Comparison of ENCODE assay signal across 14 cellular contexts in genomic region chr11:46275964-46276641, GRCh38. TPM values are rescaled to one million over a fixed set of nuclear protein-coding genes. Genes with fewer than 3 reads are reported as not detected.
DNase-seq lines count a peak whose midpoint lies in the region; ATAC-seq and TF ChIP-seq lines count a peak whose summit lies in the region.
"Had no signal": no experiment of that assay in that cellular context is flagged by ENCODE, and none has a peak within 500 bp of the region (broad histone marks: within the 10 kb centered on the region; RNA-seq: fewer than 3 reads in every experiment).

No MANE protein-coding gene starts in this region.

- TF ChIP-seq CTCF in WTC11 (IDR thresholded peaks at IDR 0.05): no peak
- no peak for TF ChIP-seq CTCF in lower lobe of right lung (IDR thresholded peaks at IDR 0.05)
- no peak for TF ChIP-seq CTCF in type B pancreatic cell (conservative IDR thresholded peaks at IDR 0.05)

- CTCF ChIA-PET in WTC11 (lab: Charles Lee): interaction anchor here (0.9 to 4.7 kb wide), 6 partner anchors 20 to 114 kb away, joined by 3 to 44 read pairs (median 20); no protein-coding TSS in a partner anchor

- peak overlapping the region; percentile 11 for H3K4me3 ChIP-seq in lower lobe of right lung

- H3K4me1 Mint-ChIP-seq in WTC11 (peaks cover 43% of the 10 kb centered on the region), type B pancreatic cell (ENCODE audit: unreplicated experiment) (peaks cover 44% of the 10 kb centered on the region)

- H3K4me1 ChIP-seq in lower lobe of right lung: peaks cover 84% of the 10 kb centered on the region

- POLR2A ChIA-PET in WTC11 (lab: Charles Lee): interaction anchor here (2.6 to 4.2 kb wide), 2 partner anchors 20 to 33 kb away, joined by 16 to 67 read pairs; no protein-coding TSS in a partner anchor

- H3K4me3 Mint-ChIP-seq in WTC11 (no peak overlapping the region), type B pancreatic cell (peak overlapping the region; percentile 80)
- H3K4me3 Mint-ChIP-seq: stimulated activated effector memory CD8-positive, alpha-beta T cell treated with anti-CD3 and anti-CD28 coated beads, Interleukin-12 subunit alpha, Interleukin-12 subunit beta, amount 100 ng/mL, for 72 hours had no signal

- H3K36me3 ChIP-seq in lower lobe of right lung: no peaks in the 10 kb centered on the region

- H3K27me3 ChIP-seq in lower lobe of right lung (ENCODE audit: low read depth): peaks cover 34% of the 10 kb centered on the region
- H3K27me3 ChIP-seq: brain microvascular endothelial cell had no signal

- ATAC-seq in WTC11 (no peak), lower lobe of right lung (peak; percentile 60 to 63)
- ATAC-seq: activated T-cell treated with anti-CD3 and anti-CD28 coated beads, Interleukin-2, amount 50 U/mL, for 72 hours; stimulated activated effector memory CD8-positive, alpha-beta T cell treated with anti-CD3 and anti-CD28 coated beads, Interleukin-12 subunit alpha, Interleukin-12 subunit beta, amount 100 ng/mL, for 72 hours; T-cell had no signal

- H3K9me3 Mint-ChIP-seq in WTC11 (no peaks in the 10 kb centered on the region), type B pancreatic cell (no peaks in the 10 kb centered on the region)
- H3K9me3 Mint-ChIP-seq: activated T-cell treated with anti-CD3 and anti-CD28 coated beads, Interleukin-2, amount 50 U/mL, for 72 hours; stimulated activated effector memory CD8-positive, alpha-beta T cell treated with anti-CD3 and anti-CD28 coated beads, Interleukin-12 subunit alpha, Interleukin-12 subunit beta, amount 100 ng/mL, for 72 hours; T-cell had no signal

- peak overlapping the region; percentile 81 for H3K27ac ChIP-seq in lower lobe of right lung
- H3K27ac ChIP-seq: brain microvascular endothelial cell had no signal

- no peak overlapping the region for H3K27ac Mint-ChIP-seq in WTC11
- peak overlapping the region; percentile 82 for H3K27ac Mint-ChIP-seq in type B pancreatic cell
- H3K27ac Mint-ChIP-seq: activated T-cell treated with anti-CD3 and anti-CD28 coated beads, Interleukin-2, amount 50 U/mL, for 72 hours; stimulated activated effector memory CD8-positive, alpha-beta T cell treated with anti-CD3 and anti-CD28 coated beads, Interleukin-12 subunit alpha, Interleukin-12 subunit beta, amount 100 ng/mL, for 72 hours; T-cell had no signal

- intact Hi-C loops in lower lobe of right lung (cut with DNase I): no loop called here

- DNase-seq in SIG-M5 treated with dmso at 0.1 percent for 504 hours (lab: John Stamatoyannopoulos, UW; ENCODE audit: unreplicated experiment) (peak; percentile 41), SIG-M5 (lab: John Stamatoyannopoulos, UW) (no peak), WTC11 (ENCODE audit: low spot score) (no peak), lower lobe of right lung (peak; percentile 73), type B pancreatic cell (ENCODE audit: extremely low spot score, unreplicated experiment) (no peak), SW 1271 (lab: John Stamatoyannopoulos, UW) (no peak), NCI-H1436 (lab: John Stamatoyannopoulos, UW) (no peak)
- no peak for DNase-seq in stimulated activated CD4-positive, alpha-beta T cell treated with anti-CD3 and anti-CD28 coated beads, Interleukin-4, amount 100 ng/mL, for 4 hours
- DNase-seq: activated CD4-positive, alpha-beta T cell treated with anti-CD3 and anti-CD28 coated beads for 4 hours; activated T-cell treated with anti-CD3 and anti-CD28 coated beads, Interleukin-2, amount 50 U/mL, for 72 hours; brain microvascular endothelial cell; T-cell had no signal

- H3K9me3 ChIP-seq in lower lobe of right lung: no peaks in the 10 kb centered on the region

- no peaks in the 10 kb centered on the region for H3K36me3 Mint-ChIP-seq in WTC11
- H3K36me3 Mint-ChIP-seq in type B pancreatic cell: no peaks in the 10 kb centered on the region
- H3K36me3 Mint-ChIP-seq: stimulated activated effector memory CD8-positive, alpha-beta T cell treated with anti-CD3 and anti-CD28 coated beads, Interleukin-12 subunit alpha, Interleukin-12 subunit beta, amount 100 ng/mL, for 72 hours; T-cell had no signal

- peaks cover 20% of the 10 kb centered on the region for H3K27me3 Mint-ChIP-seq in WTC11 (ENCODE audit: low read depth)
- peaks cover 27% of the 10 kb centered on the region for H3K27me3 Mint-ChIP-seq in type B pancreatic cell

TF ChIP-seq in WTC11, 78 proteins besides CTCF, POLR2A, EP300 and RAD21:
- TF ChIP-seq USF2 (CRISPR knock-in tag; IDR thresholded peaks at IDR 0.05): 0 out of 2 replicates have a peak, but pooled peaks have one; percentile 26
- no peak for TF ChIP-seq ZNF263 (CRISPR knock-in tag; IDR thresholded peaks at IDR 0.05; ENCODE audit: low read depth)

RNA-seq across cellular contexts. Expression of gene CREB3L1, which starts 1.4 kb away (rescaled TPM):
- total RNA-seq in WTC11 (2021): 10.9 to 12.6 TPM (median 11.4 TPM) in 3 replicates
- 40.5 TPM for total RNA-seq in lower lobe of right lung
- total RNA-seq in type B pancreatic cell (ENCODE audit: low replicate concordance): 9.8 and 20.8 TPM in 2 replicates
- total RNA-seq: activated T-cell treated with anti-CD3 and anti-CD28 coated beads, Interleukin-2, amount 50 U/mL, for 72 hours; MCF 10A had no signal

Comparison
In these comparisons a context has a peak if more than half of its experiments do, and no peak if none do; other contexts are left out.
1. DNase-seq: peak in SIG-M5 treated with dmso at 0.1 percent for 504 hours (single experiment) and lower lobe of right lung (single experiment); none in SIG-M5 (single experiment), WTC11 (single experiment), type B pancreatic cell (single experiment), SW 1271 (0 of 2), NCI-H1436 (single experiment) and stimulated activated CD4-positive, alpha-beta T cell treated with anti-CD3 and anti-CD28 coated beads, Interleukin-4, amount 100 ng/mL, for 4 hours (0 of 2).